In genomic region chr21:44815852-44816628, GRCh38 we compare ENCODE assay signal across 1 cellular context.
A peak's percentile ranks its signal among the peaks of the same experiment; 100 is the strongest.
TF ChIP-seq lines count a peak whose summit lies in the region.

No MANE protein-coding gene starts in this region.

TF ChIP-seq in HepG2, 621 proteins besides CTCF, POLR2A, EP300 and RAD21:
- TF ChIP-seq ZNF276 (CRISPR knock-in tag; IDR thresholded peaks at IDR 0.05; ENCODE audit: low read depth), result no peak
- no peak for TF ChIP-seq CENPT (CRISPR knock-in tag; IDR thresholded peaks at IDR 0.05; ENCODE audit: low read depth)
- peak; percentile 46; the same call in 1 of the 2 replicates for TF ChIP-seq HNF4G (IDR thresholded peaks at IDR 0.05; ENCODE audit: borderline replicate concordance, low read depth, low read length)
- TF ChIP-seq HNF4G (CRISPR knock-in tag; IDR thresholded peaks at IDR 0.05; ENCODE audit: borderline replicate concordance, low read depth), result no peak
- no peak for TF ChIP-seq PRMT3 (CRISPR knock-in tag; IDR thresholded peaks at IDR 0.05; ENCODE audit: borderline replicate concordance, low read depth)
- TF ChIP-seq ZBTB2 (CRISPR knock-in tag; IDR thresholded peaks at IDR 0.05; ENCODE audit: low read depth), result no peak
- no peak for TF ChIP-seq FOXA1 (IDR thresholded peaks at IDR 0.05)
- TF ChIP-seq FOXA1 (CRISPR knock-in tag; IDR thresholded peaks at IDR 0.05), result no peak
- TF ChIP-seq ZNF766 (CRISPR knock-in tag; IDR thresholded peaks at IDR 0.05; ENCODE audit: borderline replicate concordance), result no peak
- TF ChIP-seq TFDP2 (CRISPR knock-in tag; IDR thresholded peaks at IDR 0.05), result no peak
- TF ChIP-seq TOPORS (CRISPR knock-in tag; IDR thresholded peaks at IDR 0.05), result no peak
- no peak for TF ChIP-seq DNMT3B (CRISPR knock-in tag; conservative IDR thresholded peaks at IDR 0.05)
- TF ChIP-seq STAT6 (CRISPR knock-in tag; IDR thresholded peaks at IDR 0.05; ENCODE audit: borderline replicate concordance), result no peak
- TF ChIP-seq MBD4 (IDR thresholded peaks at IDR 0.05; ENCODE audit: borderline replicate concordance, low read length), result no peak
- no peak for TF ChIP-seq HIVEP1 (CRISPR knock-in tag; IDR thresholded peaks at IDR 0.05)
- no peak for TF ChIP-seq RFX1 (IDR thresholded peaks at IDR 0.05)
- TF ChIP-seq ZNF549 (CRISPR knock-in tag; IDR thresholded peaks at IDR 0.05), result no peak
- no peak for TF ChIP-seq ZNF136 (CRISPR knock-in tag; IDR thresholded peaks at IDR 0.05; ENCODE audit: low read depth)
- no peak for TF ChIP-seq CREB1 (IDR thresholded peaks at IDR 0.05)
- TF ChIP-seq CREB1 (CRISPR knock-in tag; IDR thresholded peaks at IDR 0.05), result no peak
- no peak for TF ChIP-seq ZNF598 (CRISPR knock-in tag; IDR thresholded peaks at IDR 0.05; ENCODE audit: borderline replicate concordance)
- no peak for TF ChIP-seq FOSL1 (CRISPR knock-in tag; IDR thresholded peaks at IDR 0.05; ENCODE audit: borderline replicate concordance)
- 0 out of 2 replicates have a peak, but pooled peaks have one; percentile 51 for TF ChIP-seq ZBTB38 (CRISPR knock-in tag; IDR thresholded peaks at IDR 0.05)
- no peak for TF ChIP-seq ZNF781 (CRISPR knock-in tag; IDR thresholded peaks at IDR 0.05; ENCODE audit: borderline replicate concordance, not compliant biosample characterization)
- no peak for TF ChIP-seq SOX6 (IDR thresholded peaks at IDR 0.05)
- no peak for TF ChIP-seq SOX6 (CRISPR knock-in tag; IDR thresholded peaks at IDR 0.05)
- TF ChIP-seq ZFP62 (CRISPR knock-in tag; IDR thresholded peaks at IDR 0.05), result no peak
- no peak for TF ChIP-seq ZBED4 (CRISPR knock-in tag; IDR thresholded peaks at IDR 0.05; ENCODE audit: borderline replicate concordance)
- no peak for TF ChIP-seq ZNF776 (CRISPR knock-in tag; IDR thresholded peaks at IDR 0.05)
- no peak for TF ChIP-seq PBX2 (CRISPR knock-in tag; IDR thresholded peaks at IDR 0.05)
- no peak for TF ChIP-seq ZMYM4 (CRISPR knock-in tag; IDR thresholded peaks at IDR 0.05)
- no peak for TF ChIP-seq MAFF (IDR thresholded peaks at IDR 0.05; ENCODE audit: low read depth, low read length)
- TF ChIP-seq ETV6 (CRISPR knock-in tag; conservative IDR thresholded peaks at IDR 0.05), result no peak
- TF ChIP-seq ZNF773 (CRISPR knock-in tag; IDR thresholded peaks at IDR 0.05; ENCODE audit: borderline replicate concordance), result no peak
- peak; percentile 42; the same call in 1 of the 2 replicates for TF ChIP-seq MAX (IDR thresholded peaks at IDR 0.05)
- TF ChIP-seq ZBTB33 (CRISPR knock-in tag; IDR thresholded peaks at IDR 0.05), result peak; percentile 97
- TF ChIP-seq RBFOX2 (IDR thresholded peaks at IDR 0.05; ENCODE audit: low read depth, low read length), result no peak
- TF ChIP-seq ZBTB7A (CRISPR knock-in tag; IDR thresholded peaks at IDR 0.05), result no peak
- peak; percentile 34; the same call in 1 of the 2 replicates for TF ChIP-seq ZFX (CRISPR knock-in tag; IDR thresholded peaks at IDR 0.05; ENCODE audit: low read depth)
- peak; percentile 35; the same call in 1 of the 2 replicates for TF ChIP-seq HOXA3 (CRISPR knock-in tag; IDR thresholded peaks at IDR 0.05)
- TF ChIP-seq ZNF790 (CRISPR knock-in tag; IDR thresholded peaks at IDR 0.05; ENCODE audit: borderline replicate concordance), result no peak
- peak; percentile 17; the same call in 1 of the 2 replicates for TF ChIP-seq SALL1 (CRISPR knock-in tag; IDR thresholded peaks at IDR 0.05)
- TF ChIP-seq MZF1 (CRISPR knock-in tag; IDR thresholded peaks at IDR 0.05; ENCODE audit: borderline replicate concordance), result no peak
- TF ChIP-seq MED13 (CRISPR knock-in tag; IDR thresholded peaks at IDR 0.05), result no peak
- TF ChIP-seq HNF4A (CRISPR knock-in tag; IDR thresholded peaks at IDR 0.05), result peak; percentile 35; the same call in 1 of the 2 replicates
- no peak for TF ChIP-seq HNRNPH1 (optimal IDR thresholded peaks at IDR 0.05; ENCODE audit: low read depth, low read length)
- TF ChIP-seq FOXC1 (CRISPR knock-in tag; IDR thresholded peaks at IDR 0.05; ENCODE audit: borderline replicate concordance), result no peak
